Comparison of ENCODE assay signal across 6 cellular contexts in the genomic region with DNA sequence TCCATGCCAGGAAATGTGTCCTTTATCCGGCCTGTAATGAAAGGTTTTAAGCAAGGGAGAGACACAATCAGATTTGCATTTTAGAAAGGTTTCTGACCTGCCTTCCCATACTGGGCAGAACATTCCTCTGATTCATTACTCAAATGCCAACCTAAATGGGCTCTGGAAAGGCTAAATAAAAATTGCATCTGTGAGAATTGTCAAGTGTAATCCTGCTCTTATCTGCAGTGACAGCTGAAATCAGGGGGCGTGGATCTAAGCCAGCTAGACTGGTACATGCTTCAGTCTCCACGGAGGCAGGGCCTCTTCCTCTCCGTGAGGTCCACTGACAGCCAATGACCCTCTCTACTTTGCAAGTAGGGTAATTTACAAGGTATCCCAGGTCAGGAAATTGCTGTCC.
"Had no signal": no experiment of that assay in that cellular context is flagged by ENCODE, and none has a peak within 500 bp of the region (broad histone marks: within the 10 kb centered on the region; RNA-seq: fewer than 3 reads in every experiment).

No MANE protein-coding gene starts in this region.

- H3K27ac Mint-ChIP-seq: GM23338, H9, IgD-negative memory B cell had no signal

- DNase-seq: H9, HCEC 1CT had no signal

- H3K9me3 Mint-ChIP-seq: GM23338, H9, IgD-negative memory B cell had no signal

- H3K27ac ChIP-seq: HL-60 had no signal

- ATAC-seq: GM23338, HepG2 had no signal

- H3K4me3 ChIP-seq: GM23338 had no signal
